24 cellular contexts compared by ENCODE assay signal in the genomic region with DNA sequence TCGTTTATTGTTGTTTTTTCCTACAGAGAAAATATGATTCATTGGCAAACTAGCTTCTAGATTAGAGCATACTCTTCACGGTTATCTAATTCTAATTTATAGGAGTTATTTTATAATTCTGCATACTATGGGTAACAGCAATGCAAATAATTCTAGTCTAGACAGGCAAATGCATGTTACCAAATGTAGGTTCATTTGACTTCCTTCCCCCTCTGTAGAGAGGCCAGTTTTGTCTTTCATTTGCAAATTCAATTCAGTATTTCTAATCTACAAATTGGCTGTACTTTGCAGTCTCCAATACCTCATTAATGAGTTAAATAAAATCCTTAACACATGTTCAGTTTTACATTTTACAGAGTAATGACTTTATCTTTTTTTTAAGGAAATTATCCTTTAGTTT.
"Had no signal": no experiment of that assay in that cellular context is flagged by ENCODE, and none has a peak within 500 bp of the region (broad histone marks: within the 10 kb centered on the region; RNA-seq: fewer than 3 reads in every experiment).

No MANE protein-coding gene starts in this region.

- H3K4me3 Mint-ChIP-seq: effector memory CD8-positive, alpha-beta T cell; endodermal cell; mesothelial cell of epicardium had no signal

- H3K9me3 ChIP-seq: esophagus squamous epithelium, gastrocnemius medialis, heart right ventricle, left lung, lower lobe of right lung, mucosa of descending colon had no signal

- H3K27me3 ChIP-seq: esophagus squamous epithelium, gastrocnemius medialis had no signal

- H3K4me3 ChIP-seq: esophagus squamous epithelium, gastrocnemius medialis, left lung, lower lobe of right lung, mucosa of descending colon had no signal

- H3K9me3 Mint-ChIP-seq: effector memory CD8-positive, alpha-beta T cell; endodermal cell; mesothelial cell of epicardium had no signal

- H3K27ac ChIP-seq: epithelial cell of prostate, esophagus squamous epithelium, gastrocnemius medialis, heart right ventricle, left lung, lower lobe of right lung had no signal

- ATAC-seq: effector memory CD8-positive, alpha-beta T cell; esophagus mucosa; gastrocnemius medialis; heart right ventricle; left cardiac atrium; left lung; left ventricle myocardium superior; lower lobe of right lung; mucosa of descending colon had no signal

- H3K36me3 ChIP-seq: gastrocnemius medialis had no signal

- DNase-seq: cortex of kidney; effector CD8-positive, alpha-beta T cell; effector memory CD8-positive, alpha-beta T cell; endodermal cell; erythroblast; esophagus squamous epithelium; foreskin fibroblast; foreskin melanocyte; gastrocnemius medialis; glutamatergic neuron; head of caudate nucleus; heart right ventricle; hippocampal formation; left cardiac atrium; left lung; left ventricle myocardium superior; lower lobe of right lung; mesenchymal stem cell; mucosa of descending colon; naive B cell had no signal

- H3K27ac Mint-ChIP-seq: dendritic cell treated with granulocyte-macrophage colony-stimulating factor and Interleukin-4, amounts not matched to agents 40 ng/mL and 50 ng/mL, for 4 days; effector memory CD8-positive, alpha-beta T cell; endodermal cell; mesothelial cell of epicardium; naive B cell had no signal
